19 cellular contexts compared by ENCODE assay signal in genomic region chr15:88616240-88616639, GRCh38. TPM values are rescaled to one million over a fixed set of nuclear protein-coding genes. Genes with fewer than 3 reads are reported as not detected.
"Had no signal": no experiment of that assay in that cellular context is flagged by ENCODE, and none has a peak within 500 bp of the region (broad histone marks: within the 10 kb centered on the region; RNA-seq: fewer than 3 reads in every experiment).

No MANE protein-coding gene starts in this region.

- ATAC-seq: activated CD4-positive, CD25-positive, alpha-beta regulatory T cell treated with anti-CD3 and anti-CD28 coated beads, Interleukin-2, amount 50 U/mL, for 24 hours; activated T-cell treated with anti-CD3 and anti-CD28 coated beads, Interleukin-2, amount 50 U/mL, for 4 hours; natural killer cell had no signal

- H3K9me3 ChIP-seq: esophagus squamous epithelium, suprapubic skin had no signal

- H3K36me3 ChIP-seq: esophagus squamous epithelium, suprapubic skin had no signal

- H3K9me3 Mint-ChIP-seq: activated T-cell treated with anti-CD3 and anti-CD28 coated beads, Interleukin-2, amount 50 U/mL, for 4 hours; natural killer cell had no signal

- H3K36me3 Mint-ChIP-seq: activated naive CD8-positive, alpha-beta T cell; natural killer cell had no signal

- H3K27ac Mint-ChIP-seq: activated naive CD8-positive, alpha-beta T cell; natural killer cell had no signal

- H3K4me3 Mint-ChIP-seq: activated naive CD8-positive, alpha-beta T cell; activated T-cell treated with anti-CD3 and anti-CD28 coated beads, Interleukin-2, amount 50 U/mL, for 4 hours; natural killer cell had no signal

- H3K4me3 ChIP-seq: esophagus squamous epithelium, suprapubic skin had no signal

- DNase-seq: activated CD4-positive, alpha-beta T cell treated with anti-CD3 and anti-CD28 coated beads, Interleukin-2, amount 50 U/mL, for 4 hours; activated effector memory CD4-positive, alpha-beta T cell treated with anti-CD3 and anti-CD28 coated beads, Interleukin-2, amount 50 U/mL, for 16 hours; activated T-cell treated with anti-CD3 and anti-CD28 coated beads, Interleukin-2, amount 50 U/mL, for 4 hours; amniotic stem cell; caudate nucleus; esophagus squamous epithelium; mesenchymal stem cell; natural killer cell; occipital lobe; stimulated activated CD4-positive, alpha-beta T cell treated with anti-CD3 and anti-CD28 coated beads, Interleukin-15, amount 100 ng/mL, for 24 hours; stimulated activated CD4-positive, alpha-beta T cell treated with anti-CD3 and anti-CD28 coated beads, Interleukin-4, amount 100 ng/mL, for 1 hour; stimulated activated naive CD4-positive, alpha-beta T cell treated with Interleukin-2 at 50 U/mL for 16 hours; SW 1271; trophoblast cell had no signal

- FAIRE-seq: colon, TTC549 had no signal

- H3K27ac ChIP-seq: esophagus squamous epithelium, suprapubic skin had no signal

RNA-seq across cellular contexts. Expression of gene ISG20, which starts 22.6 kb away (rescaled TPM):
- total RNA-seq: occipital lobe had no signal
